ENCODE assay signal across 26 cellular contexts in the genomic region with DNA sequence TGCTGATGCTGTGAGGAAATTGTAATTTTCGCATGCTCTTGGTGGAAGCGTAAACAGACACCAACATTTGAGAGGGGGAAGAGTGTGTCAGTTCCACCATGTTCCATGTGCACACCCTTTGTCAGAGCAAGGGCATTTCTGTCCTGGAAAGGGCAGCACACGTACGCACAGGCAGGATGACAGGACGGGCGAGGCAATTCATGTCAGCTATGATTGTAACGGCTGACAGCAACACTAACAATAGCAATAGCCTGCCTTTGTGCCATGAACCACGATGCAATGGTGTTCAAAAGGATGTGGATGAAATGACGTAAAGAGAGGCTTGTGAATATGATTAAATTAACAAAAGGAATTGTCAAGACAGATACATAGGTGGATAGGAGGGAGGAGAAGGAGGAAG.
"Had no signal": no experiment of that assay in that cellular context is flagged by ENCODE, and none has a peak within 500 bp of the region (broad histone marks: within the 10 kb centered on the region; RNA-seq: fewer than 3 reads in every experiment).

No MANE protein-coding gene starts in this region.

- ATAC-seq: effector memory CD8-positive, alpha-beta T cell; esophagus mucosa; gastrocnemius medialis; heart right ventricle; left cardiac atrium; left lung; left ventricle myocardium superior; lower lobe of right lung had no signal

- H3K9me3 Mint-ChIP-seq: dendritic cell treated with granulocyte-macrophage colony-stimulating factor and Interleukin-4, amounts not matched to agents 40 ng/mL and 50 ng/mL, for 4 days; effector memory CD8-positive, alpha-beta T cell; endodermal cell; memory B cell had no signal

- H3K36me3 Mint-ChIP-seq: memory B cell had no signal

- H3K4me3 Mint-ChIP-seq: dendritic cell treated with granulocyte-macrophage colony-stimulating factor and Interleukin-4, amounts not matched to agents 40 ng/mL and 50 ng/mL, for 4 days; effector memory CD8-positive, alpha-beta T cell; endodermal cell; memory B cell had no signal

- H3K27ac ChIP-seq: epithelial cell of prostate, esophagus squamous epithelium, gastrocnemius medialis, heart right ventricle, left lung, lower lobe of right lung had no signal

- H3K4me1 ChIP-seq: gastrocnemius medialis, left lung had no signal

- H3K36me3 ChIP-seq: esophagus squamous epithelium, gastrocnemius medialis, heart right ventricle, left lung, lower lobe of right lung had no signal

- H3K9me3 ChIP-seq: esophagus squamous epithelium, gastrocnemius medialis, heart right ventricle, left lung, lower lobe of right lung had no signal

- H3K27ac Mint-ChIP-seq: dendritic cell treated with granulocyte-macrophage colony-stimulating factor and Interleukin-4, amounts not matched to agents 40 ng/mL and 50 ng/mL, for 4 days; effector memory CD8-positive, alpha-beta T cell; endodermal cell; memory B cell had no signal

- H3K4me3 ChIP-seq: esophagus squamous epithelium, gastrocnemius medialis, heart right ventricle, left lung, lower lobe of right lung had no signal

- FAIRE-seq: colon, endometrium, islet of Langerhans had no signal

- DNase-seq: cortex of kidney; effector CD8-positive, alpha-beta T cell; effector memory CD8-positive, alpha-beta T cell; endodermal cell; erythroblast; esophagus squamous epithelium; foreskin fibroblast; foreskin melanocyte; gastrocnemius medialis; glutamatergic neuron; head of caudate nucleus; heart right ventricle; hippocampal formation; left cardiac atrium; left lung; left ventricle myocardium superior; lower lobe of right lung; mesendoderm; midbrain had no signal
